In the genomic region with DNA sequence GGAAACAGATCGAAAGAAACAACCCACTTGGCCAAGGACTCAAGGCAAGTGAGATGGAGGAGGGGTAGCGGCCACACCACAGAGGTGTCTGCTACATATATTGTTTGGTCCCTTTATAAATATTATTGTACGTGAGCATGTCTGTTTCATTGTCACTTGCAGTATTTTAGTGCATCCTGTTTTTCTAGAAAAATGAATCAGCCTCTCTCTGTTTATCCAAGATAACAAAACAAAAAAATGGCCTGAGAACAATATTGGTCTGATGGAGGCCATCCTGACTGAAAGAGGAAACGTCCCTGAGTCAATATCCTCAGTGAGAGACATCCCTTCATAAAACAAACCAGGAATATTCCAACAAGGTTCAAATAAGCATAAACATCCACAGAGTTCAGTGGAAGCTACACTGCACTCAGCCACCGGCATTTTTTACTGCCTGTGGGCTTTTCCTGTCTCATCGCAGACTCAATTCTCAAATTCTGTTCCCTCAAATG, we compare ENCODE assay signal across 1 cellular context.
TF ChIP-seq lines count a peak whose summit lies in the region.

No MANE protein-coding gene starts in this region.

TF ChIP-seq in HepG2, 621 proteins besides CTCF, POLR2A, EP300 and RAD21 (continued from another document and continues in another):
- TF ChIP-seq ZNF646 (CRISPR knock-in tag; IDR thresholded peaks at IDR 0.05) (no peak), TFDP1 (CRISPR knock-in tag; IDR thresholded peaks at IDR 0.05; ENCODE audit: borderline replicate concordance) (no peak), RCOR2 (CRISPR knock-in tag; IDR thresholded peaks at IDR 0.05) (peak; percentile 57; the same call in 1 of the 2 replicates), ZNF558 (CRISPR knock-in tag; IDR thresholded peaks at IDR 0.05; ENCODE audit: borderline replicate concordance) (no peak), IKZF5 (CRISPR knock-in tag; IDR thresholded peaks at IDR 0.05) (peak; percentile 51; the same call in 1 of the 2 replicates), NFE2L2 (IDR thresholded peaks at IDR 0.05; ENCODE audit: low read length) (no peak), ARHGAP35 (CRISPR knock-in tag; IDR thresholded peaks at IDR 0.05; ENCODE audit: borderline replicate concordance) (no peak), HDAC2 (CRISPR knock-in tag; IDR thresholded peaks at IDR 0.05) (no peak), TOE1 (CRISPR knock-in tag; IDR thresholded peaks at IDR 0.05) (no peak), NFKBIZ (CRISPR knock-in tag; IDR thresholded peaks at IDR 0.05) (no peak), HDAC1 (CRISPR knock-in tag; IDR thresholded peaks at IDR 0.05) (no peak), ZMYM4 (CRISPR knock-in tag; IDR thresholded peaks at IDR 0.05) (no peak), ZNF280B (CRISPR knock-in tag; IDR thresholded peaks at IDR 0.05; ENCODE audit: borderline replicate concordance) (no peak), MAFK (conservative IDR thresholded peaks at IDR 0.05 in 1 of 2, IDR thresholded peaks at IDR 0.05 in 1 of 2; ENCODE audit: low read length in 2 of 2) (no peak), ZNF274 (CRISPR knock-in tag; IDR thresholded peaks at IDR 0.05) (no peak), MAFF (IDR thresholded peaks at IDR 0.05; ENCODE audit: low read depth, low read length) (no peak), PRDM4 (CRISPR knock-in tag; IDR thresholded peaks at IDR 0.05; ENCODE audit: borderline replicate concordance) (no peak), BCL3 (CRISPR knock-in tag; IDR thresholded peaks at IDR 0.05) (no peak), BRF2 (CRISPR knock-in tag; IDR thresholded peaks at IDR 0.05) (no peak), NFIB (CRISPR knock-in tag; IDR thresholded peaks at IDR 0.05; ENCODE audit: borderline replicate concordance) (no peak), MTA3 (CRISPR knock-in tag; IDR thresholded peaks at IDR 0.05) (no peak), ZNF780A (CRISPR knock-in tag; IDR thresholded peaks at IDR 0.05) (no peak), HMG20A (CRISPR knock-in tag; IDR thresholded peaks at IDR 0.05; ENCODE audit: borderline replicate concordance) (peak; percentile 26; the same call in 1 of the 2 replicates), EED (CRISPR knock-in tag; IDR thresholded peaks at IDR 0.05) (no peak), ZBTB3 (CRISPR knock-in tag; IDR thresholded peaks at IDR 0.05; ENCODE audit: borderline replicate concordance, low read depth) (no peak), PCBP2 (optimal IDR thresholded peaks at IDR 0.05; ENCODE audit: low read depth, low read length, poor library complexity, severe bottlenecking) (no peak), NKX3-1 (CRISPR knock-in tag; IDR thresholded peaks at IDR 0.05) (no peak), ZSCAN12 (CRISPR knock-in tag; IDR thresholded peaks at IDR 0.05) (no peak), REPIN1 (CRISPR knock-in tag; IDR thresholded peaks at IDR 0.05; ENCODE audit: borderline replicate concordance, low read depth) (no peak), ZNF713 (CRISPR knock-in tag; IDR thresholded peaks at IDR 0.05) (no peak), GZF1 (CRISPR knock-in tag; IDR thresholded peaks at IDR 0.05) (no peak), ZNF232 (CRISPR knock-in tag; IDR thresholded peaks at IDR 0.05; ENCODE audit: borderline replicate concordance) (no peak), GATA4 (IDR thresholded peaks at IDR 0.05; ENCODE audit: borderline replicate concordance, low read depth) (peak; percentile 72; the same call in 1 of the 2 replicates), ZNF670 (CRISPR knock-in tag; IDR thresholded peaks at IDR 0.05; ENCODE audit: borderline replicate concordance) (no peak), ETV6 (CRISPR knock-in tag; conservative IDR thresholded peaks at IDR 0.05) (no peak)
- TF ChIP-seq, protein P1, sequence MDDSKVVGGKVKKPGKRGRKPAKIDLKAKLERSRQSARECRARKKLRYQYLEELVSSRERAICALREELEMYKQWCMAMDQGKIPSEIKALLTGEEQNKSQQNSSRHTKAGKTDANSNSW (CRISPR knock-in tag; IDR thresholded peaks at IDR 0.05; ENCODE audit: borderline replicate concordance): no peak
- TF ChIP-seq, protein P2, sequence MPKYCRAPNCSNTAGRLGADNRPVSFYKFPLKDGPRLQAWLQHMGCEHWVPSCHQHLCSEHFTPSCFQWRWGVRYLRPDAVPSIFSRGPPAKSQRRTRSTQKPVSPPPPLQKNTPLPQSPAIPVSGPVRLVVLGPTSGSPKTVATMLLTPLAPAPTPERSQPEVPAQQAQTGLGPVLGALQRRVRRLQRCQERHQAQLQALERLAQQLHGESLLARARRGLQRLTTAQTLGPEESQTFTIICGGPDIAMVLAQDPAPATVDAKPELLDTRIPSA (CRISPR knock-in tag; IDR thresholded peaks at IDR 0.05; ENCODE audit: borderline replicate concordance): no peak
- TF ChIP-seq, protein P3, sequence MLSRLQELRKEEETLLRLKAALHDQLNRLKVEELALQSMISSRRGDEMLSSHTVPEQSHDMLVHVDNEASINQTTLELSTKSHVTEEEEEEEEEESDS (CRISPR knock-in tag; IDR thresholded peaks at IDR 0.05; ENCODE audit: borderline replicate concordance): no peak
